In the genomic region with DNA sequence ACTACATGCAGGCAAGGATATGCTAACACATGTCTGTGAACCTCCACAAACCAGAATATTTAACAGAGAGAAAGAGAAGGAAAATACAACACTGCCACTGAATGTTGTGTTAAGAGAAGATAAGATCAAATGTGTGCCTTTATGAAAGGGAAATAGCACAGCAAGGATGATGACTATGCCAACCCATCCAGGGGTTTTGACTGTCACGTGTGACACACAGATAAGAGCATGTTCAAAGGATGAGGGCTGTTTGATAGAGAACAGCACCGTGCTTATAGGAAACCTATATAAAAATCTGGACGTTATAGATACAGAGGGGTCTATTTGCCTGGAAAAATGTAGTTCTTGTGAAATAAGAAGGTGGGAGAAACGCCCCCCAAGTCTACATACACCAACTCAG, we compare ENCODE assay signal across 19 cellular contexts.
"Had no signal": no experiment of that assay in that cellular context is flagged by ENCODE, and none has a peak within 500 bp of the region (broad histone marks: within the 10 kb centered on the region; RNA-seq: fewer than 3 reads in every experiment).

No MANE protein-coding gene starts in this region.

- H3K36me3 ChIP-seq: colonic mucosa, gastrocnemius medialis, heart left ventricle, left lung, thoracic aorta, tibial nerve, upper lobe of left lung had no signal

- H3K79me2 ChIP-seq: hepatocyte, parathyroid adenoma had no signal

- H3K27ac ChIP-seq: colonic mucosa, epithelial cell of prostate, gastrocnemius medialis, heart left ventricle, hepatocyte, left lung, parathyroid adenoma, thoracic aorta, tibial nerve, upper lobe of left lung had no signal

- H3K4me3 ChIP-seq: colonic mucosa, gastrocnemius medialis, heart left ventricle, hepatocyte, left lung, thoracic aorta, tibial nerve, upper lobe of left lung had no signal

- H3K9me3 ChIP-seq: colonic mucosa, gastrocnemius medialis, heart left ventricle, left lung, thoracic aorta, tibial nerve, upper lobe of left lung had no signal

- DNase-seq: colonic mucosa; effector CD8-positive, alpha-beta T cell; foreskin fibroblast; gastrocnemius medialis; heart left ventricle; left cardiac atrium; left lung; naive thymus-derived CD8-positive, alpha-beta T cell; stimulated activated CD4-positive, alpha-beta T cell treated with anti-CD3 and anti-CD28 coated beads, Interleukin-4, amount 100 ng/mL, for 4 hours; stimulated activated naive CD8-positive, alpha-beta T cell treated with anti-CD3 and anti-CD28 coated beads, Interleukin-15, Interleukin-2, amounts not matched to agents 100 U/mL and 50 U/mL, for 24 hours; upper lobe of left lung had no signal

- H3K4me1 ChIP-seq: colonic mucosa, gastrocnemius medialis, heart left ventricle, left lung, tibial nerve, upper lobe of left lung had no signal

- H3K4me2 ChIP-seq: hepatocyte had no signal

- H2AFZ ChIP-seq: hepatocyte, parathyroid adenoma had no signal

- H3K9ac ChIP-seq: parathyroid adenoma had no signal

- ATAC-seq: esophagus mucosa; gastrocnemius medialis; heart left ventricle; left cardiac atrium; left lung; naive thymus-derived CD8-positive, alpha-beta T cell; sciatic nerve; stimulated activated memory B cell treated with anti-CD40 and anti-IgM and Interleukin-4, amounts not matched to agents 10 μg/mL and 1 μg/mL and 100 μg/mL, for 72 hours; stimulated activated naive CD8-positive, alpha-beta T cell treated with anti-CD3 and anti-CD28 coated beads, Interleukin-15, Interleukin-2, amounts not matched to agents 100 U/mL and 50 U/mL, for 24 hours had no signal

- H3K27me3 ChIP-seq: colonic mucosa, gastrocnemius medialis, heart left ventricle, hepatocyte, left lung, tibial nerve, upper lobe of left lung had no signal
